Comparison of ENCODE assay signal across 34 cellular contexts in genomic region chr3:134791992-134792391, GRCh38. TPM values are rescaled to one million over a fixed set of nuclear protein-coding genes. Genes with fewer than 3 reads are reported as not detected.
"Had no signal": no experiment of that assay in that cellular context is flagged by ENCODE, and none has a peak within 500 bp of the region (broad histone marks: within the 10 kb centered on the region; RNA-seq: fewer than 3 reads in every experiment).

No MANE protein-coding gene starts in this region.

- H3K36me3 ChIP-seq: ascending aorta, cardiac muscle cell had no signal

- H3K27ac Mint-ChIP-seq: activated B cell treated with CpG ODN at 0.5 μM for 24 hours; activated CD4-positive, alpha-beta memory T cell treated with anti-CD3 and anti-CD28 coated beads for 36 hours; activated CD4-positive, alpha-beta T cell treated with anti-CD3 and anti-CD28 coated beads, Interleukin-2, amount 10 ng/mL, durations not matched to agents 24 days and 14 days; activated CD8-positive, alpha-beta T cell treated with anti-CD3 and anti-CD28 coated beads for 36 hours; activated naive CD4-positive, alpha-beta T cell treated with anti-CD3 and anti-CD28 coated beads, Interleukin-2, amount 10 ng/mL, durations not matched to agents 7 days and 5 days; activated naive CD4-positive, alpha-beta T cell treated with anti-CD3 and anti-CD28 coated beads, Interleukin-2, amount 50 U/mL, for 24 hours; activated naive CD8-positive, alpha-beta T cell; activated naive CD8-positive, alpha-beta T cell treated with anti-CD3 and anti-CD28 coated beads, Interleukin-2, amount 10 ng/mL, durations not matched to agents 7 days and 5 days; activated naive CD8-positive, alpha-beta T cell treated with anti-CD3 and anti-CD28 coated beads, Interleukin-2, amount 50 U/mL, for 24 hours; activated T-cell treated with anti-CD3 and anti-CD28 coated beads, Interleukin-2, amount 50 U/mL, for 72 hours; activated T-helper 1 cell treated with anti-CD3 and anti-CD28 coated beads, Interleukin-12 subunit alpha, Interleukin-12 subunit beta, Interleukin-2, Interleukin-4 antibody, amounts not matched to agents 30 ng/mL and 10 ng/mL and 1 ng/mL, durations not matched to agents 14 hours and 24 hours and 36 hours; activated T-helper 17 cell treated with anti-CD3 and anti-CD28 coated beads, Interleukin-2, amount 50 U/mL, for 72 hours; brain; T-cell; T-helper 17 cell had no signal

- H3K9me3 ChIP-seq: ascending aorta had no signal

- H3K9me3 Mint-ChIP-seq: activated CD4-positive, alpha-beta memory T cell treated with anti-CD3 and anti-CD28 coated beads for 36 hours; activated CD4-positive, alpha-beta T cell treated with anti-CD3 and anti-CD28 coated beads, Interleukin-2, amount 10 ng/mL, durations not matched to agents 24 days and 14 days; activated CD8-positive, alpha-beta T cell treated with anti-CD3 and anti-CD28 coated beads for 36 hours; activated naive CD4-positive, alpha-beta T cell treated with anti-CD3 and anti-CD28 coated beads, Interleukin-2, amount 10 ng/mL, durations not matched to agents 7 days and 5 days; activated naive CD4-positive, alpha-beta T cell treated with anti-CD3 and anti-CD28 coated beads, Interleukin-2, amount 50 U/mL, for 24 hours; activated naive CD8-positive, alpha-beta T cell treated with anti-CD3 and anti-CD28 coated beads, Interleukin-2, amount 10 ng/mL, durations not matched to agents 7 days and 5 days; activated naive CD8-positive, alpha-beta T cell treated with anti-CD3 and anti-CD28 coated beads, Interleukin-2, amount 50 U/mL, for 24 hours; activated T-cell treated with anti-CD3 and anti-CD28 coated beads, Interleukin-2, amount 50 U/mL, for 4 hours; activated T-helper 1 cell treated with anti-CD3 and anti-CD28 coated beads, Interleukin-12 subunit alpha, Interleukin-12 subunit beta, Interleukin-2, Interleukin-4 antibody, amounts not matched to agents 30 ng/mL and 10 ng/mL and 1 ng/mL, durations not matched to agents 14 hours and 24 hours and 36 hours; activated T-helper 17 cell treated with anti-CD3 and anti-CD28 coated beads, Interleukin-2, amount 50 U/mL, for 72 hours; central memory CD8-positive, alpha-beta T cell; T-cell had no signal

- H3K27ac ChIP-seq: ascending aorta, cardiac muscle cell, VCaP had no signal

- DNase-seq: activated B cell treated with CpG ODN at 0.5 μM for 24 hours; activated CD4-positive, alpha-beta memory T cell treated with anti-CD3 and anti-CD28 coated beads for 36 hours; activated CD4-positive, alpha-beta T cell treated with anti-CD3 and anti-CD28 coated beads for 4 hours; activated CD4-positive, alpha-beta T cell treated with anti-CD3 and anti-CD28 coated beads, Interleukin-2, amount 10 ng/mL, durations not matched to agents 24 days and 14 days; activated CD4-positive, alpha-beta T cell treated with anti-CD3 and anti-CD28 coated beads, Interleukin-2, amount 50 U/mL, for 1 hour; activated CD4-positive, alpha-beta T cell treated with anti-CD3 and anti-CD28 coated beads, Interleukin-2, amount 50 U/mL, for 4 hours; activated CD4-positive, CD25-positive, alpha-beta regulatory T cell treated with anti-CD3 and anti-CD28 coated beads, Interleukin-2, amount 50 U/mL, for 72 hours; activated CD8-positive, alpha-beta memory T cell treated with anti-CD3 and anti-CD28 coated beads, Interleukin-2, amount 50 U/mL, for 4 hours; activated CD8-positive, alpha-beta T cell treated with anti-CD3 and anti-CD28 coated beads for 36 hours; activated gamma-delta T cell; activated naive CD4-positive, alpha-beta T cell treated with anti-CD3 and anti-CD28 coated beads, Interleukin-2, amount 10 ng/mL, durations not matched to agents 7 days and 5 days; activated naive CD4-positive, alpha-beta T cell treated with Interleukin-2 at 50 U/mL for 16 hours; activated naive CD8-positive, alpha-beta T cell treated with anti-CD3 and anti-CD28 coated beads, Interleukin-2, amount 10 ng/mL, durations not matched to agents 7 days and 5 days; activated naive CD8-positive, alpha-beta T cell treated with anti-CD3 and anti-CD28 coated beads, Interleukin-2, amount 50 U/mL, for 24 hours; activated T-cell treated with anti-CD3 and anti-CD28 coated beads for 4 hours; activated T-cell treated with anti-CD3 and anti-CD28 coated beads, Interleukin-2, amount 50 U/mL, for 1 hour; activated T-cell treated with anti-CD3 and anti-CD28 coated beads, Interleukin-2, amount 50 U/mL, for 4 hours; activated T-cell treated with anti-CD3 and anti-CD28 coated beads, Interleukin-2, amount 50 U/mL, for 72 hours; amygdala; anterior cingulate cortex; caudate nucleus; cerebellar nuclear complex; T-cell; T-helper 17 cell had no signal

- H3K4me3 ChIP-seq: ascending aorta, cardiac muscle cell had no signal

- H3K27me3 ChIP-seq: ascending aorta had no signal

- ATAC-seq: activated CD8-positive, alpha-beta T cell treated with anti-CD3 and anti-CD28 coated beads for 36 hours; activated naive CD8-positive, alpha-beta T cell treated with anti-CD3 and anti-CD28 coated beads, Interleukin-2, amount 50 U/mL, for 24 hours; activated T-cell treated with anti-CD3 and anti-CD28 coated beads, Interleukin-2, amount 50 U/mL, for 4 hours; activated T-cell treated with anti-CD3 and anti-CD28 coated beads, Interleukin-2, amount 50 U/mL, for 72 hours; activated T-helper 17 cell treated with anti-CD3 and anti-CD28 coated beads, Interleukin-2, amount 50 U/mL, for 72 hours; T-cell; T-helper 17 cell had no signal

- H3K4me3 Mint-ChIP-seq: activated B cell treated with CpG ODN at 0.5 μM for 24 hours; activated CD4-positive, alpha-beta memory T cell treated with anti-CD3 and anti-CD28 coated beads for 36 hours; activated CD4-positive, alpha-beta T cell treated with anti-CD3 and anti-CD28 coated beads, Interleukin-2, amount 10 ng/mL, durations not matched to agents 24 days and 14 days; activated CD8-positive, alpha-beta T cell treated with anti-CD3 and anti-CD28 coated beads for 36 hours; activated naive CD4-positive, alpha-beta T cell treated with anti-CD3 and anti-CD28 coated beads, Interleukin-2, amount 10 ng/mL, durations not matched to agents 7 days and 5 days; activated naive CD4-positive, alpha-beta T cell treated with anti-CD3 and anti-CD28 coated beads, Interleukin-2, amount 50 U/mL, for 24 hours; activated naive CD8-positive, alpha-beta T cell; activated naive CD8-positive, alpha-beta T cell treated with anti-CD3 and anti-CD28 coated beads, Interleukin-2, amount 10 ng/mL, durations not matched to agents 7 days and 5 days; activated naive CD8-positive, alpha-beta T cell treated with anti-CD3 and anti-CD28 coated beads, Interleukin-2, amount 50 U/mL, for 24 hours; activated T-cell treated with anti-CD3 and anti-CD28 coated beads, Interleukin-2, amount 50 U/mL, for 4 hours; activated T-cell treated with anti-CD3 and anti-CD28 coated beads, Interleukin-2, amount 50 U/mL, for 72 hours; activated T-helper 1 cell treated with anti-CD3 and anti-CD28 coated beads, Interleukin-12 subunit alpha, Interleukin-12 subunit beta, Interleukin-2, Interleukin-4 antibody, amounts not matched to agents 30 ng/mL and 10 ng/mL and 1 ng/mL, durations not matched to agents 14 hours and 24 hours and 36 hours; activated T-helper 17 cell treated with anti-CD3 and anti-CD28 coated beads, Interleukin-2, amount 50 U/mL, for 72 hours; central memory CD8-positive, alpha-beta T cell; T-cell; T-helper 17 cell had no signal

- H3K36me3 Mint-ChIP-seq: activated CD4-positive, alpha-beta memory T cell treated with anti-CD3 and anti-CD28 coated beads for 36 hours; activated naive CD4-positive, alpha-beta T cell treated with anti-CD3 and anti-CD28 coated beads, Interleukin-2, amount 10 ng/mL, durations not matched to agents 7 days and 5 days; activated naive CD4-positive, alpha-beta T cell treated with anti-CD3 and anti-CD28 coated beads, Interleukin-2, amount 50 U/mL, for 24 hours; activated naive CD8-positive, alpha-beta T cell; activated naive CD8-positive, alpha-beta T cell treated with anti-CD3 and anti-CD28 coated beads, Interleukin-2, amount 10 ng/mL, durations not matched to agents 7 days and 5 days; brain; T-cell had no signal

RNA-seq across cellular contexts. Expression of gene EPHB1, which starts 3.1 kb away (rescaled TPM):
- total RNA-seq: activated CD8-positive, alpha-beta memory T cell treated with anti-CD3 and anti-CD28 coated beads for 36 hours had no signal
